Comparison of ENCODE assay signal across 20 cellular contexts in the genomic region with DNA sequence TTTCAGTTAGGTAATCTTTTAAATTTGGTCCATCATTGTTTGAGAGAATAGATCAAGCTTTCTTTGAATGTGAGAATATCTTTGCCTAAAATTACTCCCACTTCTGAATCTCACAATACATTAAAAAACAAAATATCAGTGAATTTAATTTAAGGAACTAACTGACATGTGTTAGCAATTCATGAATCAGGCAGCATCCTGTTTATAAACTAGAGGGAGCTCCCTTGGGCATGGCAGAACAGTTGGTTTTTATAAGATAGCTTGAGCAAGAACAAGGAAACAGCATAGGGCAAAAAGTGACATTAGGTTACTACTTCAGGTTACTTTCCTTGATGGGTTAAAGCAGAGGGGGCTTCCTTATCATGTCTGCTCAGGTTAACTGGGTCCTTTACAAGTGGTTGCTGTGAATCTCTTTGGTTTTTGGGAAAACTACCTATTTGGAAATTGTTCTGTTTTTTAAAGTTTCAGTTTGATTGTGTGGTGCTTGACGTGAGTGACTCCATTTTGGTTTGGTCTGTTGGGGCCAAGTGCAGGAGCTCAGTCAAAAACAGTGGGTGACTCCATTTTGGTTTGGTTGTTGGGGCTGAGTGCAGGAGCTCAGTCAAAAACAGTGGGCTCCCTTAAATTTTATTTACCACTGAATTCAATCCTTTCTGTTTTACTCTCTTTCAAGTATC.
DNase-seq lines count a peak whose midpoint lies in the region; ATAC-seq, FAIRE-seq and TF ChIP-seq lines count a peak whose summit lies in the region.
"Had no signal": no experiment of that assay in that cellular context is flagged by ENCODE, and none has a peak within 500 bp of the region (broad histone marks: within the 10 kb centered on the region; RNA-seq: fewer than 3 reads in every experiment).

No MANE protein-coding gene starts in this region.

- no peak for TF ChIP-seq EP300 in HepG2 (IDR thresholded peaks at IDR 0.05; ENCODE audit: low read depth in 2 of 2, low read length in 2 of 2)
- no peak for TF ChIP-seq EP300 in HepG2 (CRISPR knock-in tag; IDR thresholded peaks at IDR 0.05; ENCODE audit: borderline replicate concordance)

- H3K79me2 ChIP-seq in HepG2 (ENCODE audit: insufficient read depth, low read length): no peaks in the 10 kb centered on the region

- peaks cover 30% of the 10 kb centered on the region for H3K4me1 Mint-ChIP-seq in WTC11

- peaks cover 19% of the 10 kb centered on the region for H3K9me3 Mint-ChIP-seq in WTC11

- no peaks in the 10 kb centered on the region for H3K27me3 Mint-ChIP-seq in WTC11 (ENCODE audit: low read depth)

- in situ Hi-C loops in HepG2 (cut with HindIII; ENCODE audit: extremely low pct_ligation_motif_present, low pct_unique_long_range_greater_than_20kb): no loop called here

- WGBS in HepG2 (ENCODE audit: low lambda C conversion rate): 17% methylated on average over 1 of the region's 1 CpG
- WGBS in right lobe of liver (ENCODE audit: insufficient coverage, low coverage, low lambda C conversion rate, missing lambda C conversion rate): 89% methylated on average over 1 of the region's 1 CpG

- no peak for TF ChIP-seq POLR2A in HepG2 (IDR thresholded peaks at IDR 0.05; ENCODE audit: insufficient read depth in 1 of 2, low read depth in 2 of 2, low read length in 2 of 2)
- TF ChIP-seq POLR2A in right lobe of liver (IDR thresholded peaks at IDR 0.05): no peak

- CTCF ChIA-PET in HepG2 (lab: Yijun Ruan, JAX; ENCODE audit: low intra/inter-chr PET ratio, low total read pairs) (no interaction called here), WTC11 (lab: Charles Lee) (interaction anchor here (1.7 kb wide), 1 partner anchor 14 kb away, joined by 9 read pairs; no protein-coding TSS in a partner anchor)

- peaks cover 25% of the 10 kb centered on the region for H3K36me3 Mint-ChIP-seq in WTC11

- H3K4me1 ChIP-seq in HepG2 (ENCODE audit: insufficient read depth, low read length) (peaks cover 18% of the 10 kb centered on the region; the same call in 1 of the 2 replicates), right lobe of liver (no peaks in the 10 kb centered on the region), upper lobe of right lung (no peaks in the 10 kb centered on the region)
- H3K4me1 ChIP-seq: SJSA1 had no signal

- peak overlapping the region; percentile 34 for H2AFZ ChIP-seq in HepG2 (ENCODE audit: low read length)

- no peak overlapping the region for H3K27ac ChIP-seq in HepG2 (ENCODE audit: extremely low read length, insufficient read depth, low read length)
- H3K27ac ChIP-seq in right lobe of liver: no peak overlapping the region
- no peak overlapping the region for H3K27ac ChIP-seq in upper lobe of right lung
- H3K27ac ChIP-seq: SJSA1 had no signal

- FAIRE-seq in HepG2 (lab: Jason Lieb, UNC): no peak
- FAIRE-seq: A204.1 had no signal

- H3K27me3 ChIP-seq in HepG2 (ENCODE audit: control insufficient read depth in 1 of 2, insufficient read depth in 2 of 2, low read length in 2 of 2) (no peaks in the 10 kb centered on the region), right lobe of liver (no peaks in the 10 kb centered on the region), upper lobe of right lung (no peaks in the 10 kb centered on the region)
- H3K27me3 ChIP-seq: SJSA1 had no signal

- no peak overlapping the region for H3K9ac ChIP-seq in HepG2 (ENCODE audit: insufficient read depth, low read depth, low read length)

- no TSS peak for BruUV-seq in HepG2 (replicated peaks; lab: Mats Ljungman, UMichigan)

- no peak overlapping the region for H3K27ac Mint-ChIP-seq in WTC11
- H3K27ac Mint-ChIP-seq: CD4-positive, alpha-beta T cell; HFFc6 had no signal

- TF ChIP-seq CTCF in HepG2 (CRISPR knock-in tag; IDR thresholded peaks at IDR 0.05) (no peak), right lobe of liver (IDR thresholded peaks at IDR 0.05) (no peak), WTC11 (IDR thresholded peaks at IDR 0.05) (no peak), upper lobe of right lung (IDR thresholded peaks at IDR 0.05) (no peak)

- no peak overlapping the region for H3K4me3 ChIP-seq in HepG2 (replicated peaks in 1 of 3; ENCODE audit: insufficient read depth in 1 of 3, low read depth in 2 of 3, low read length in 3 of 3)
- H3K4me3 ChIP-seq in right lobe of liver: no peak overlapping the region
- no peak overlapping the region for H3K4me3 ChIP-seq in upper lobe of right lung
- H3K4me3 ChIP-seq: SJSA1 had no signal

- H3K36me3 ChIP-seq in HepG2 (replicated peaks in 1 of 2; ENCODE audit: control insufficient read depth in 1 of 2, insufficient read depth in 2 of 2, low read length in 2 of 2): no peaks in the 10 kb centered on the region
- no peaks in the 10 kb centered on the region for H3K36me3 ChIP-seq in right lobe of liver
- H3K36me3 ChIP-seq in upper lobe of right lung: no peaks in the 10 kb centered on the region
- H3K36me3 ChIP-seq: SJSA1 had no signal

- H3K4me3 Mint-ChIP-seq in WTC11: no peak overlapping the region
- H3K4me3 Mint-ChIP-seq: CD4-positive, alpha-beta T cell; HFFc6 had no signal

- DNase-seq in HepG2 (ENCODE audit: low spot score) (no peak), right lobe of liver (no peak), WTC11 (ENCODE audit: low spot score) (no peak), fibroblast of peridontal ligament (ENCODE audit: extremely low read depth) (peak; percentile 76), upper lobe of right lung (no peak)
- no peak for DNase-seq in stimulated activated naive CD4-positive, alpha-beta T cell (lab: John Stamatoyannopoulos, UW)
- DNase-seq in effector CD4-positive, alpha-beta T cell: no peak
- DNase-seq: Caco-2; CD4-positive, alpha-beta T cell; GDM1; HFFc6; Karpas-422; MM.1S; NCI-H1694 treated with DMSO at 0.1 percent for 48 hours; NCI-H2107; NCI-H226; NCI-H524; NCI-H82 had no signal

- POLR2A ChIA-PET in HepG2 (lab: Yijun Ruan, JAX) (no interaction called here), WTC11 (lab: Charles Lee) (no interaction called here)

- no peaks in the 10 kb centered on the region for H3K9me3 ChIP-seq in HepG2 (ENCODE audit: low read length)
- H3K9me3 ChIP-seq in right lobe of liver: no peaks in the 10 kb centered on the region
- H3K9me3 ChIP-seq in upper lobe of right lung: no peaks in the 10 kb centered on the region
- H3K9me3 ChIP-seq: Caco-2, SJSA1 had no signal

- no peak overlapping the region for H3K4me2 ChIP-seq in HepG2 (ENCODE audit: low read depth, low read length)

- TF ChIP-seq RAD21 in HepG2 (CRISPR knock-in tag; IDR thresholded peaks at IDR 0.05): no peak

- intact Hi-C loops in HepG2 (cut with micrococcal nuclease; ENCODE audit: unreplicated experiment): no loop called here
- intact Hi-C loops in right lobe of liver (cut with DNase I): no loop called here
- intact Hi-C loops in upper lobe of right lung (cut with DNase I): no loop called here

- ATAC-seq in HepG2: no peak
- no peak for ATAC-seq in right lobe of liver
- no peak for ATAC-seq in WTC11
- ATAC-seq in upper lobe of right lung: no peak

- H4K20me1 ChIP-seq in HepG2 (ENCODE audit: insufficient read depth, low read length): no peaks in the 10 kb centered on the region

TF ChIP-seq in HepG2, 621 proteins besides CTCF, POLR2A, EP300 and RAD21 (continues in another document):
- TF ChIP-seq SAP130 (CRISPR knock-in tag; IDR thresholded peaks at IDR 0.05; ENCODE audit: low read depth): no peak
- TF ChIP-seq ZFP90 (CRISPR knock-in tag; IDR thresholded peaks at IDR 0.05; ENCODE audit: borderline replicate concordance): no peak
- no peak for TF ChIP-seq ZSCAN22 (CRISPR knock-in tag; IDR thresholded peaks at IDR 0.05)

TF ChIP-seq in WTC11, 78 proteins besides CTCF, POLR2A, EP300 and RAD21:
- TF ChIP-seq SOX15 (CRISPR knock-in tag; IDR thresholded peaks at IDR 0.05) (no peak), MXD4 (CRISPR knock-in tag; IDR thresholded peaks at IDR 0.05; ENCODE audit: borderline replicate concordance) (peak; percentile 37; the same call in 1 of the 2 replicates), ZNF396 (CRISPR knock-in tag; IDR thresholded peaks at IDR 0.05; ENCODE audit: borderline replicate concordance) (0 out of 2 replicates have a peak, but pooled peaks have one; percentile 56), ZNF671 (CRISPR knock-in tag; IDR thresholded peaks at IDR 0.05) (no peak)
- TF ChIP-seq, protein P1, sequence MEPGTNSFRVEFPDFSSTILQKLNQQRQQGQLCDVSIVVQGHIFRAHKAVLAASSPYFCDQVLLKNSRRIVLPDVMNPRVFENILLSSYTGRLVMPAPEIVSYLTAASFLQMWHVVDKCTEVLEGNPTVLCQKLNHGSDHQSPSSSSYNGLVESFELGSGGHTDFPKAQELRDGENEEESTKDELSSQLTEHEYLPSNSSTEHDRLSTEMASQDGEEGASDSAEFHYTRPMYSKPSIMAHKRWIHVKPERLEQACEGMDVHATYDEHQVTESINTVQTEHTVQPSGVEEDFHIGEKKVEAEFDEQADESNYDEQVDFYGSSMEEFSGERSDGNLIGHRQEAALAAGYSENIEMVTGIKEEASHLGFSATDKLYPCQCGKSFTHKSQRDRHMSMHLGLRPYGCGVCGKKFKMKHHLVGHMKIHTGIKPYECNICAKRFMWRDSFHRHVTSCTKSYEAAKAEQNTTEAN (CRISPR knock-in tag; IDR thresholded peaks at IDR 0.05): no peak
- TF ChIP-seq, protein P2, sequence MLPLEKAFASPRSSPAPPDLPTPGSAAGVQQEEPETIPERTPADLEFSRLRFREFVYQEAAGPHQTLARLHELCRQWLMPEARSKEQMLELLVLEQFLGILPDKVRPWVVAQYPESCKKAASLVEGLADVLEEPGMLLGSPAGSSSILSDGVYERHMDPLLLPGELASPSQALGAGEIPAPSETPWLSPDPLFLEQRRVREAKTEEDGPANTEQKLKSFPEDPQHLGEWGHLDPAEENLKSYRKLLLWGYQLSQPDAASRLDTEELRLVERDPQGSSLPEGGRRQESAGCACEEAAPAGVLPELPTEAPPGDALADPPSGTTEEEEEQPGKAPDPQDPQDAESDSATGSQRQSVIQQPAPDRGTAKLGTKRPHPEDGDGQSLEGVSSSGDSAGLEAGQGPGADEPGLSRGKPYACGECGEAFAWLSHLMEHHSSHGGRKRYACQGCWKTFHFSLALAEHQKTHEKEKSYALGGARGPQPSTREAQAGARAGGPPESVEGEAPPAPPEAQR (CRISPR knock-in tag; IDR thresholded peaks at IDR 0.05): peak; percentile 80; the same call in 1 of the 2 replicates
- TF ChIP-seq, protein P3, sequence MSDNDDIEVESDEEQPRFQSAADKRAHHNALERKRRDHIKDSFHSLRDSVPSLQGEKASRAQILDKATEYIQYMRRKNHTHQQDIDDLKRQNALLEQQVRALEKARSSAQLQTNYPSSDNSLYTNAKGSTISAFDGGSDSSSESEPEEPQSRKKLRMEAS (CRISPR knock-in tag; IDR thresholded peaks at IDR 0.05): no peak
